35 cellular contexts compared by ENCODE assay signal in the genomic region with DNA sequence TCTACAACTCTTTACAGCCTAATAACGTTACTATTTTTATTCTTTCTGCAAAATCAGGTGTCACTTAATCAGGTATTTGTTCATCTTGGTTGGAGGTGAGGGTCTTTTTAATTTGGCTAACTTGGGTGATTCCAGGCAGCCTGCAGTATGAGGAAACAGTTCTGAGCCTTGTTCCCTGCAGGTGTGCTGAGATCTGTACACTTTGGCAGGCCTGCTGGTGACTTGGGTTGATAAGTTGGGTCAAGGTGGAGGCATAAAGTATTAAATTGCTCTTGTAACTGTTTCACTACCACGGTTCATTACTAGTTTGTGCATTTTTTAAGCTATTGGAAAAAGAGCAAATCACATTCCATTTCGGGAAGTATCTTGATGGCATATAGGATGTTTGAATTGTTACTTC.
"Had no signal": no experiment of that assay in that cellular context is flagged by ENCODE, and none has a peak within 500 bp of the region (broad histone marks: within the 10 kb centered on the region; RNA-seq: fewer than 3 reads in every experiment).

No MANE protein-coding gene starts in this region.

- H3K27ac Mint-ChIP-seq: activated B cell treated with CpG ODN at 0.5 μM for 24 hours; activated CD8-positive, alpha-beta T cell treated with anti-CD3 and anti-CD28 coated beads for 36 hours; activated naive CD4-positive, alpha-beta T cell treated with anti-CD3 and anti-CD28 coated beads, Interleukin-2, amount 50 U/mL, for 24 hours; activated naive CD8-positive, alpha-beta T cell treated with anti-CD3 and anti-CD28 coated beads for 36 hours; activated naive CD8-positive, alpha-beta T cell treated with anti-CD3 and anti-CD28 coated beads, Interleukin-2, amount 50 U/mL, for 24 hours; activated T-helper 17 cell treated with anti-CD3 and anti-CD28 coated beads, Interleukin-2, amount 50 U/mL, for 72 hours; brain; effector memory CD8-positive, alpha-beta T cell; T-helper 17 cell; T-helper 2 cell treated with Interferon-gamma antibody and Interleukin-4, amounts not matched to agents 5 μg/mL and 100 μg/mL, for 36 hours had no signal

- H3K4me3 Mint-ChIP-seq: activated B cell treated with CpG ODN at 0.5 μM for 24 hours; activated CD8-positive, alpha-beta T cell treated with anti-CD3 and anti-CD28 coated beads for 36 hours; activated naive CD4-positive, alpha-beta T cell treated with anti-CD3 and anti-CD28 coated beads, Interleukin-2, amount 50 U/mL, for 24 hours; activated naive CD8-positive, alpha-beta T cell treated with anti-CD3 and anti-CD28 coated beads for 36 hours; activated naive CD8-positive, alpha-beta T cell treated with anti-CD3 and anti-CD28 coated beads, Interleukin-2, amount 50 U/mL, for 24 hours; activated T-cell treated with anti-CD3 and anti-CD28 coated beads, Interleukin-2, amount 50 U/mL, for 4 hours; activated T-helper 17 cell treated with anti-CD3 and anti-CD28 coated beads, Interleukin-2, amount 50 U/mL, for 72 hours; brain; central memory CD8-positive, alpha-beta T cell; effector memory CD8-positive, alpha-beta T cell; T-helper 17 cell; T-helper 2 cell treated with Interferon-gamma antibody and Interleukin-4, amounts not matched to agents 5 μg/mL and 100 μg/mL, for 36 hours had no signal

- H3K27ac ChIP-seq: adrenal gland, breast epithelium, cardiac muscle cell, epithelial cell of prostate, esophagus squamous epithelium, gastroesophageal sphincter, WERI-Rb-1 had no signal

- DNase-seq: activated B cell treated with CpG ODN at 0.5 μM for 24 hours; activated CD4-positive, alpha-beta T cell treated with anti-CD3 and anti-CD28 coated beads for 48 hours; activated CD4-positive, alpha-beta T cell treated with anti-CD3 and anti-CD28 coated beads, Interleukin-2, amount 50 U/mL, for 1 hour; activated CD4-positive, alpha-beta T cell treated with anti-CD3 and anti-CD28 coated beads, Interleukin-2, amount 50 U/mL, for 48 hours; activated CD8-positive, alpha-beta memory T cell treated with anti-CD3 and anti-CD28 coated beads for 24 hours; activated CD8-positive, alpha-beta T cell treated with anti-CD3 and anti-CD28 coated beads for 36 hours; activated effector memory CD4-positive, alpha-beta T cell treated with Interleukin-2 at 50 U/mL for 16 hours; activated gamma-delta T cell treated with Interleukin-2 at 50 U/mL for 16 hours; activated naive CD4-positive, alpha-beta T cell treated with Interleukin-2 at 50 U/mL for 16 hours; activated naive CD8-positive, alpha-beta T cell treated with anti-CD3 and anti-CD28 coated beads for 36 hours; activated naive CD8-positive, alpha-beta T cell treated with anti-CD3 and anti-CD28 coated beads, Interleukin-2, amount 50 U/mL, for 24 hours; activated T-cell treated with anti-CD3 and anti-CD28 coated beads, Interleukin-2, amount 50 U/mL, for 4 hours; adrenal gland; amygdala; aorta; cortex of kidney; dermis blood vessel endothelial cell; effector CD4-positive, alpha-beta T cell; effector memory CD8-positive, alpha-beta T cell; esophagus squamous epithelium; T-helper 1 cell; T-helper 17 cell; T1000; WERI-Rb-1 had no signal

- H3K4me1 Mint-ChIP-seq: activated naive CD4-positive, alpha-beta T cell treated with anti-CD3 and anti-CD28 coated beads, Interleukin-2, amount 50 U/mL, for 24 hours; activated naive CD8-positive, alpha-beta T cell treated with anti-CD3 and anti-CD28 coated beads for 36 hours; activated naive CD8-positive, alpha-beta T cell treated with anti-CD3 and anti-CD28 coated beads, Interleukin-2, amount 50 U/mL, for 24 hours; activated T-helper 17 cell treated with anti-CD3 and anti-CD28 coated beads, Interleukin-2, amount 50 U/mL, for 72 hours; brain; central memory CD8-positive, alpha-beta T cell had no signal

- H3K36me3 ChIP-seq: adrenal gland, breast epithelium, cardiac muscle cell, esophagus squamous epithelium, gastroesophageal sphincter, WERI-Rb-1 had no signal

- H3K9me3 Mint-ChIP-seq: activated B cell treated with CpG ODN at 0.5 μM for 24 hours; activated CD8-positive, alpha-beta T cell treated with anti-CD3 and anti-CD28 coated beads for 36 hours; activated naive CD4-positive, alpha-beta T cell treated with anti-CD3 and anti-CD28 coated beads, Interleukin-2, amount 50 U/mL, for 24 hours; activated naive CD8-positive, alpha-beta T cell treated with anti-CD3 and anti-CD28 coated beads for 36 hours; activated naive CD8-positive, alpha-beta T cell treated with anti-CD3 and anti-CD28 coated beads, Interleukin-2, amount 50 U/mL, for 24 hours; activated T-cell treated with anti-CD3 and anti-CD28 coated beads, Interleukin-2, amount 50 U/mL, for 4 hours; activated T-helper 17 cell treated with anti-CD3 and anti-CD28 coated beads, Interleukin-2, amount 50 U/mL, for 72 hours; brain; central memory CD8-positive, alpha-beta T cell; effector memory CD8-positive, alpha-beta T cell; T-helper 2 cell treated with Interferon-gamma antibody and Interleukin-4, amounts not matched to agents 5 μg/mL and 100 μg/mL, for 36 hours had no signal

- H3K4me1 ChIP-seq: breast epithelium, esophagus squamous epithelium, gastroesophageal sphincter had no signal

- H3K4me3 ChIP-seq: adrenal gland, breast epithelium, cardiac muscle cell, esophagus squamous epithelium, gastroesophageal sphincter had no signal

- H3K36me3 Mint-ChIP-seq: activated naive CD4-positive, alpha-beta T cell treated with anti-CD3 and anti-CD28 coated beads, Interleukin-2, amount 50 U/mL, for 24 hours; activated naive CD8-positive, alpha-beta T cell treated with anti-CD3 and anti-CD28 coated beads for 36 hours; brain had no signal

- H3K9me3 ChIP-seq: adrenal gland, breast epithelium, esophagus squamous epithelium, gastroesophageal sphincter had no signal

- FAIRE-seq: endothelial cell of umbilical vein had no signal

- ATAC-seq: activated CD4-positive, CD25-positive, alpha-beta regulatory T cell treated with anti-CD3 and anti-CD28 coated beads, Interleukin-2, amount 50 U/mL, for 24 hours; activated CD8-positive, alpha-beta T cell treated with anti-CD3 and anti-CD28 coated beads for 36 hours; activated naive CD8-positive, alpha-beta T cell treated with anti-CD3 and anti-CD28 coated beads, Interleukin-2, amount 50 U/mL, for 24 hours; activated T-cell treated with anti-CD3 and anti-CD28 coated beads, Interleukin-2, amount 50 U/mL, for 4 hours; activated T-helper 17 cell treated with anti-CD3 and anti-CD28 coated beads, Interleukin-2, amount 50 U/mL, for 72 hours; effector memory CD8-positive, alpha-beta T cell; gastroesophageal sphincter; T-helper 17 cell had no signal

- H3K27me3 ChIP-seq: adrenal gland, breast epithelium, cardiac muscle cell had no signal
